ENCODE assay signal across 11 cellular contexts in genomic region chr21:38811257-38811656, GRCh38. TPM values are rescaled to one million over a fixed set of nuclear protein-coding genes. Genes with fewer than 3 reads are reported as not detected.
DNase-seq lines count a peak whose midpoint lies in the region; ATAC-seq and TF ChIP-seq lines count a peak whose summit lies in the region.
"Had no signal": no experiment of that assay in that cellular context is flagged by ENCODE, and none has a peak within 500 bp of the region (broad histone marks: within the 10 kb centered on the region; RNA-seq: fewer than 3 reads in every experiment).

No MANE protein-coding gene starts in this region.

- DNase-seq in A673 (ENCODE audit: low spot score), result peak; percentile 18
- DNase-seq in HCEC 1CT, result peak; percentile 98
- DNase-seq in brain microvascular endothelial cell, result peak; percentile 79
- DNase-seq in right lobe of liver, result peak in 1 of 3 donors; percentile 43
- DNase-seq in activated gamma-delta T cell (lab: John Stamatoyannopoulos, UW), result no peak
- no peak for DNase-seq in NCI-H2107 treated with DMSO at 0.1 percent for 48 hours (lab: John Stamatoyannopoulos, UW; ENCODE audit: unreplicated experiment)
- DNase-seq: activated B cell treated with CpG ODN at 0.5 μM for 24 hours, COR-L47, cortex of kidney had no signal

- no peaks in the 10 kb centered on the region for H3K9me3 ChIP-seq in A673 (ENCODE audit: low read depth, low read length, poor library complexity, severe bottlenecking)
- H3K9me3 ChIP-seq in right lobe of liver, result no peaks in the 10 kb centered on the region

- TF ChIP-seq CTCF in A673 (conservative IDR thresholded peaks at IDR 0.05; ENCODE audit: low read depth, low read length) (no peak), brain microvascular endothelial cell (IDR thresholded peaks at IDR 0.05; ENCODE audit: low read depth, low read length, missing control alignments) (no peak), right lobe of liver (IDR thresholded peaks at IDR 0.05) (no peak)

- H3K36me3 ChIP-seq in A673 (ENCODE audit: insufficient read depth, low read length, poor library complexity, severe bottlenecking), result peaks cover 28% of the 10 kb centered on the region
- peaks cover 39% of the 10 kb centered on the region for H3K36me3 ChIP-seq in brain microvascular endothelial cell (replicated peaks)
- H3K36me3 ChIP-seq in right lobe of liver, result peaks cover 10 to 63% (median 42%) of the 10 kb centered on the region in 4 donors

- H3K4me1 ChIP-seq in A673 (ENCODE audit: insufficient read depth, low read length, poor library complexity, severe bottlenecking), result peaks cover 58% of the 10 kb centered on the region
- peaks cover 0 to 50% (median 19%) of the 10 kb centered on the region in 4 donors for H3K4me1 ChIP-seq in right lobe of liver

- POLR2A ChIA-PET in A673 (lab: Charles Lee; ENCODE audit: low non-redundant PET), result no interaction called here

- WGBS in right lobe of liver (ENCODE audit: insufficient coverage, low coverage, low lambda C conversion rate, missing lambda C conversion rate), result 25% methylated on average over 8 of the region's 8 CpGs

- TF ChIP-seq POLR2A in right lobe of liver (IDR thresholded peaks at IDR 0.05), result no peak

- CTCF ChIA-PET in A673 (lab: Charles Lee), result no interaction called here

- H3K27ac ChIP-seq in A673 (ENCODE audit: low read depth, low read length, poor library complexity, severe bottlenecking), result peak overlapping the region; percentile 45
- H3K27ac ChIP-seq in brain microvascular endothelial cell, result peak overlapping the region; percentile 52
- peak overlapping the region; percentile 96 to 99 (median 99) for H3K27ac ChIP-seq in right lobe of liver

- BruUV-seq in A673 (replicated peaks; lab: Mats Ljungman, UMichigan), result no TSS peak

- intact Hi-C loops in A673 (cut with micrococcal nuclease; ENCODE audit: unreplicated experiment), result no loop called here
- intact Hi-C loops in right lobe of liver (cut with DNase I), result loop anchor here in 1 of 2 donors (10.0 kb wide), 1 partner anchor 76 kb away; no protein-coding TSS in a partner anchor

- peak in 3 of 4 donors; percentile 6 to 29 (median 10) for ATAC-seq in right lobe of liver
- no peak for ATAC-seq in GM19463 (IDR thresholded peaks at IDR 0.05; ENCODE audit: unreplicated experiment)
- no peak for ATAC-seq in HG02840 (IDR thresholded peaks at IDR 0.05; ENCODE audit: low FRiP score, unreplicated experiment)

- in situ Hi-C loops in brain microvascular endothelial cell (cut with HindIII; ENCODE audit: low pct_ligation_motif_present, low sequenced_read_pairs), result no loop called here

- H3K27me3 ChIP-seq in A673 (replicated peaks; ENCODE audit: insufficient read depth, low read depth, low read length, poor library complexity), result no peaks in the 10 kb centered on the region
- H3K27me3 ChIP-seq in brain microvascular endothelial cell (replicated peaks), result no peaks in the 10 kb centered on the region
- no peaks in the 10 kb centered on the region for H3K27me3 ChIP-seq in right lobe of liver

- H3K4me3 ChIP-seq in A673 (ENCODE audit: low read depth, low read length, poor library complexity, severe bottlenecking) (no peak overlapping the region), brain microvascular endothelial cell (ENCODE audit: low read depth, low read length) (no peak overlapping the region), right lobe of liver (peak overlapping the region in 1 of 3 donors; percentile 4)

RNA-seq across cellular contexts. Expression of gene ETS2, which starts 5.5 kb away (rescaled TPM):
- 35.1 and 45.6 TPM in 2 replicates for total RNA-seq in A673 (2021)
- 100 to 1,000 TPM in 4 of 6 experiments, 10 to 100 TPM in 2; 38.3 to 252 (median 129) TPM for total RNA-seq in right lobe of liver

Comparison
In these comparisons a context has a peak if more than half of its experiments do, and no peak if none do; other contexts are left out.
1. DNase-seq: peak in A673 (single experiment), HCEC 1CT (single experiment) and brain microvascular endothelial cell (single experiment); none in activated gamma-delta T cell (single experiment) and NCI-H2107 treated with DMSO at 0.1 percent for 48 hours (single experiment).
2. H3K27ac ChIP-seq: peak in every context shown above with its lines; median percentile 99 in right lobe of liver; 52 in brain microvascular endothelial cell; 45 in A673.
3. ATAC-seq: peak in right lobe of liver (3 of 4); none in GM19463 (single experiment) and HG02840 (single experiment).